1 cellular context compared by ENCODE assay signal in genomic region chr3:58627580-58627894, GRCh38.
TF ChIP-seq lines count a peak whose summit lies in the region.

No MANE protein-coding gene starts in this region.

TF ChIP-seq in HepG2, 621 proteins besides CTCF, POLR2A, EP300 and RAD21 (continued from another document):
- TF ChIP-seq ZNF557 (CRISPR knock-in tag; IDR thresholded peaks at IDR 0.05): no peak
- no peak for TF ChIP-seq ZNF761 (CRISPR knock-in tag; conservative IDR thresholded peaks at IDR 0.05)
- no peak for TF ChIP-seq FIP1L1 (IDR thresholded peaks at IDR 0.05; ENCODE audit: borderline replicate concordance, insufficient read depth, low read depth, low read length)
